1 cellular context compared by ENCODE assay signal in genomic region chr1:32338637-32339145, GRCh38.
TF ChIP-seq lines count a peak whose summit lies in the region.

No MANE protein-coding gene starts in this region.

TF ChIP-seq in H1, 55 proteins besides CTCF, POLR2A, EP300 and RAD21:
- no peak for TF ChIP-seq SRF (IDR thresholded peaks at IDR 0.05; ENCODE audit: low read depth, low read length)
- TF ChIP-seq ATF2 (IDR thresholded peaks at IDR 0.05; ENCODE audit: low read length): no peak
- no peak for TF ChIP-seq BRCA1 (IDR thresholded peaks at IDR 0.05; ENCODE audit: low read depth, low read length)
- TF ChIP-seq YY1 (IDR thresholded peaks at IDR 0.05; ENCODE audit: low read depth, low read length): no peak
- no peak for TF ChIP-seq HDAC2 (IDR thresholded peaks at IDR 0.05; ENCODE audit: borderline replicate concordance in 1 of 2, low read depth in 2 of 2, low read length in 2 of 2)
- no peak for TF ChIP-seq KDM5A (IDR thresholded peaks at IDR 0.05; ENCODE audit: low read length)
- TF ChIP-seq MAFK (IDR thresholded peaks at IDR 0.05; ENCODE audit: low read depth, low read length): no peak
- TF ChIP-seq CHD1 (IDR thresholded peaks at IDR 0.05; ENCODE audit: low read depth, low read length): no peak
- no peak for TF ChIP-seq NRF1 (IDR thresholded peaks at IDR 0.05; ENCODE audit: low read depth, low read length)
- TF ChIP-seq EZH2 (IDR thresholded peaks at IDR 0.05; ENCODE audit: low read depth, low read length, severe bottlenecking): no peak
- TF ChIP-seq CREB1 (IDR thresholded peaks at IDR 0.05): no peak
- TF ChIP-seq SP2 (IDR thresholded peaks at IDR 0.05; ENCODE audit: low read length): no peak
- no peak for TF ChIP-seq GTF2F1 (IDR thresholded peaks at IDR 0.05; ENCODE audit: borderline replicate concordance, low read depth, low read length)
- TF ChIP-seq SIN3A (conservative IDR thresholded peaks at IDR 0.05 in 1 of 2, IDR thresholded peaks at IDR 0.05 in 1 of 2; ENCODE audit: low read depth in 1 of 2, low read length in 2 of 2): no peak
